ENCODE assay signal across 9 cellular contexts in genomic region chr16:709651-710499, GRCh38. TPM values are rescaled to one million over a fixed set of nuclear protein-coding genes. Genes with fewer than 3 reads are reported as not detected.
DNase-seq lines count a peak whose midpoint lies in the region; ATAC-seq and FAIRE-seq lines count a peak whose summit lies in the region.
"Had no signal": no experiment of that assay in that cellular context is flagged by ENCODE, and none has a peak within 500 bp of the region (broad histone marks: within the 10 kb centered on the region; RNA-seq: fewer than 3 reads in every experiment).

No MANE protein-coding gene starts in this region.

- H3K4me3 ChIP-seq in ectodermal cell (ENCODE audit: insufficient read depth, low read depth, low read length) (no peak overlapping the region), skeletal muscle cell (ENCODE audit: low read depth, low read length) (no peak overlapping the region), small intestine (ENCODE audit: low read depth in 1 of 2, low read length in 2 of 2) (no peak overlapping the region)

- no peak for FAIRE-seq in small intestine (lab: Jason Lieb, UNC)
- FAIRE-seq: islet of Langerhans had no signal

- no peaks in the 10 kb centered on the region for H3K9me3 Mint-ChIP-seq in activated naive CD8-positive, alpha-beta T cell treated with anti-CD3 and anti-CD28 coated beads for 36 hours

- no peak overlapping the region for H3K4me3 Mint-ChIP-seq in activated naive CD8-positive, alpha-beta T cell treated with anti-CD3 and anti-CD28 coated beads for 36 hours

- H3K27ac ChIP-seq in ectodermal cell (ENCODE audit: insufficient read depth, low read depth, low read length, poor library complexity, severe bottlenecking) (peak overlapping the region; percentile 89), small intestine (ENCODE audit: low read depth in 1 of 2, low read length in 1 of 2) (no peak overlapping the region)

- H3K9me3 ChIP-seq in ectodermal cell (ENCODE audit: control insufficient read depth, low read length) (no peaks in the 10 kb centered on the region), small intestine (ENCODE audit: control insufficient read depth, low read depth) (no peaks in the 10 kb centered on the region)

- H3K36me3 ChIP-seq in ectodermal cell (ENCODE audit: control insufficient read depth, insufficient read depth, low read length) (no peaks in the 10 kb centered on the region), small intestine (ENCODE audit: control insufficient read depth in 2 of 2, insufficient read depth in 2 of 2, low read length in 2 of 2) (no peaks in the 10 kb centered on the region)

- peaks cover 5% of the 10 kb centered on the region for H3K4me1 Mint-ChIP-seq in activated naive CD8-positive, alpha-beta T cell treated with anti-CD3 and anti-CD28 coated beads for 36 hours

- WGBS in ectodermal cell, 2 experiments = 41 to 43% methylated on average over 29 of the region's 29 CpGs
- 17 to 23% (median 19%) methylated on average over 28 to 29 of the region's 29 CpGs for WGBS in small intestine, 3 donors

- H3K4me1 ChIP-seq in ectodermal cell (ENCODE audit: control insufficient read depth, insufficient read depth, low read length) (peaks cover 38% of the 10 kb centered on the region), small intestine (ENCODE audit: control insufficient read depth in 2 of 2, insufficient read depth in 1 of 2, low read depth in 1 of 2, low read length in 1 of 2) (peaks cover 0 to 3% of the 10 kb centered on the region in 2 donors)

- H3K27me3 Mint-ChIP-seq in activated naive CD8-positive, alpha-beta T cell treated with anti-CD3 and anti-CD28 coated beads for 36 hours = peaks cover 62% of the 10 kb centered on the region

- DNase-seq in NCI-H2081 (lab: John Stamatoyannopoulos, UW) (peak; percentile 74 to 81), NCI-H2081 treated with DMSO at 0.1 percent for 48 hours (lab: John Stamatoyannopoulos, UW) (no peak), NCI-H345 treated with DMSO at 0.1 percent for 48 hours (lab: John Stamatoyannopoulos, UW; ENCODE audit: unreplicated experiment) (peak; percentile 76), skeletal muscle cell (ENCODE audit: low read depth) (peak; percentile 65), small intestine (no peak)
- DNase-seq in activated naive CD8-positive, alpha-beta T cell treated with anti-CD3 and anti-CD28 coated beads for 36 hours = no peak

- H3K27ac Mint-ChIP-seq in activated naive CD8-positive, alpha-beta T cell treated with anti-CD3 and anti-CD28 coated beads for 36 hours = no peak overlapping the region

- H3K27me3 ChIP-seq in ectodermal cell (ENCODE audit: control insufficient read depth, insufficient read depth, low read length, poor library complexity, severe bottlenecking) = peaks cover 87% of the 10 kb centered on the region
- peaks cover 14 to 38% of the 10 kb centered on the region in 2 donors for H3K27me3 ChIP-seq in small intestine (ENCODE audit: control insufficient read depth in 2 of 2, insufficient read depth in 2 of 2, low read length in 2 of 2)

- ATAC-seq in HG02870 (IDR thresholded peaks at IDR 0.05; ENCODE audit: unreplicated experiment) = no peak

- no peaks in the 10 kb centered on the region for H3K36me3 Mint-ChIP-seq in activated naive CD8-positive, alpha-beta T cell treated with anti-CD3 and anti-CD28 coated beads for 36 hours

RNA-seq across cellular contexts. Expression of gene FBXL16, which starts 4.3 kb away (rescaled TPM):
- 0.69 TPM for polyA plus RNA-seq in ectodermal cell (2013, experiment 1 of 4)
- 0.76 TPM for polyA plus RNA-seq in ectodermal cell (2013, experiment 2 of 4)
- 1.9 TPM for polyA plus RNA-seq in ectodermal cell (2013, experiment 3 of 4)
- polyA plus RNA-seq in ectodermal cell (2013, experiment 4 of 4) = 1.5 TPM
- 1 to 10 TPM; 3.2 to 6.0 TPM for total RNA-seq in activated naive CD8-positive, alpha-beta T cell treated with anti-CD3 and anti-CD28 coated beads for 36 hours
- 1 to 10 TPM in 2 of 3 donors, under 1 TPM in 1; 0.81 to 3.4 (median 1.3) TPM for polyA plus RNA-seq in small intestine

RNA-seq across cellular contexts. Expression of gene METRN, which starts 5.0 kb away (rescaled TPM):
- polyA plus RNA-seq in ectodermal cell (2013, experiment 1 of 4) = 115 TPM
- polyA plus RNA-seq in ectodermal cell (2013, experiment 2 of 4) = 102 TPM
- polyA plus RNA-seq in ectodermal cell (2013, experiment 3 of 4) = 159 TPM
- 173 TPM for polyA plus RNA-seq in ectodermal cell (2013, experiment 4 of 4)
- 10 to 100 TPM; 22.3 to 25.3 TPM for total RNA-seq in activated naive CD8-positive, alpha-beta T cell treated with anti-CD3 and anti-CD28 coated beads for 36 hours
- 10 to 100 TPM in 2 of 3 donors, 1 to 10 TPM in 1; 4.9 to 14.1 (median 11.5) TPM for polyA plus RNA-seq in small intestine

RNA-seq across cellular contexts. Expression of gene ANTKMT, which starts 11.1 kb away (rescaled TPM):
- polyA plus RNA-seq in ectodermal cell (2013, experiment 1 of 4) = 16.6 TPM
- 14.2 TPM for polyA plus RNA-seq in ectodermal cell (2013, experiment 2 of 4)
- polyA plus RNA-seq in ectodermal cell (2013, experiment 3 of 4) = 22.0 TPM
- 25.0 TPM for polyA plus RNA-seq in ectodermal cell (2013, experiment 4 of 4)
- total RNA-seq in activated naive CD8-positive, alpha-beta T cell treated with anti-CD3 and anti-CD28 coated beads for 36 hours = 10 to 100 TPM; 37.3 to 40.1 TPM
- 10 to 100 TPM; 36.5 to 55.5 (median 39.7) TPM for polyA plus RNA-seq in small intestine

RNA-seq across cellular contexts. Expression of gene CCDC78, which starts 16.4 kb away (rescaled TPM):
- 3.1 TPM for polyA plus RNA-seq in ectodermal cell (2013, experiment 1 of 4)
- 2.6 TPM for polyA plus RNA-seq in ectodermal cell (2013, experiment 2 of 4)
- polyA plus RNA-seq in ectodermal cell (2013, experiment 3 of 4) = 2.1 TPM
- polyA plus RNA-seq in ectodermal cell (2013, experiment 4 of 4) = 2.9 TPM
- total RNA-seq in activated naive CD8-positive, alpha-beta T cell treated with anti-CD3 and anti-CD28 coated beads for 36 hours = 1 to 10 TPM; 6.5 to 8.1 TPM
- 1 to 10 TPM in 1 of 3 donors, under 1 TPM in 1, not detected in 1; 0.95 to 1.6 TPM for polyA plus RNA-seq in small intestine

RNA-seq across cellular contexts. Expression of gene HAGHL, which starts 17.0 kb away (rescaled TPM):
- polyA plus RNA-seq in ectodermal cell (2013, experiment 1 of 4) = 6.5 TPM
- 5.1 TPM for polyA plus RNA-seq in ectodermal cell (2013, experiment 2 of 4)
- polyA plus RNA-seq in ectodermal cell (2013, experiment 3 of 4) = 4.9 TPM
- 8.3 TPM for polyA plus RNA-seq in ectodermal cell (2013, experiment 4 of 4)
- total RNA-seq in activated naive CD8-positive, alpha-beta T cell treated with anti-CD3 and anti-CD28 coated beads for 36 hours = 10 to 100 TPM; 22.9 to 24.4 TPM
- polyA plus RNA-seq in small intestine = 1 to 10 TPM; 1.4 to 4.8 (median 2.2) TPM

Comparison
In these comparisons a context has a peak if more than half of its experiments do, and no peak if none do; other contexts are left out.
1. DNase-seq: peak in NCI-H2081 (2 of 2), NCI-H345 treated with DMSO at 0.1 percent for 48 hours (single experiment) and skeletal muscle cell (single experiment); none in NCI-H2081 treated with DMSO at 0.1 percent for 48 hours (single experiment), activated naive CD8-positive, alpha-beta T cell treated with anti-CD3 and anti-CD28 coated beads for 36 hours (single experiment) and small intestine (single experiment).